In genomic region chr2:65061146-65061909, GRCh38 we compare ENCODE assay signal across 24 cellular contexts. TPM values are rescaled to one million over a fixed set of nuclear protein-coding genes. Genes with fewer than 3 reads are reported as not detected.
DNase-seq lines count a peak whose midpoint lies in the region; ATAC-seq and TF ChIP-seq lines count a peak whose summit lies in the region.
"Had no signal": no experiment of that assay in that cellular context is flagged by ENCODE, and none has a peak within 500 bp of the region (broad histone marks: within the 10 kb centered on the region; RNA-seq: fewer than 3 reads in every experiment).

No MANE protein-coding gene starts in this region.

- no peaks in the 10 kb centered on the region for H3K27me3 Mint-ChIP-seq in nephron progenitor cell (ENCODE audit: low read depth, poor library complexity)
- H3K27me3 Mint-ChIP-seq: activated naive CD4-positive, alpha-beta T cell treated with anti-CD3 and anti-CD28 coated beads, Interleukin-2, amount 10 ng/mL, durations not matched to agents 7 days and 5 days had no signal

- H3K27ac ChIP-seq in body of pancreas (peak overlapping the region; percentile 78 to 93 (median 88)), subcutaneous abdominal adipose tissue (ENCODE audit: low read depth, low read length) (peak overlapping the region; percentile 57)
- H3K27ac ChIP-seq: C4-2B, foreskin keratinocyte had no signal

- peak overlapping the region in 3 of 5 donors; percentile 21 to 43 (median 38) for H3K9ac ChIP-seq in subcutaneous abdominal adipose tissue (ENCODE audit: low read length in 5 of 5)

- peaks cover 2% of the 10 kb centered on the region; the same call in 1 of the 2 replicates for H3K27me3 ChIP-seq in H7 (ENCODE audit: control insufficient read depth, insufficient read depth, low read length)
- no peaks in the 10 kb centered on the region for H3K27me3 ChIP-seq in body of pancreas
- no peaks in the 10 kb centered on the region for H3K27me3 ChIP-seq in subcutaneous abdominal adipose tissue (ENCODE audit: control insufficient read depth in 5 of 5, insufficient read depth in 4 of 5, low read length in 5 of 5)
- H3K27me3 ChIP-seq: dorsolateral prefrontal cortex, foreskin keratinocyte had no signal

- DNase-seq in H7 (peak; percentile 53), body of pancreas (peak; percentile 60 to 78 (median 76)), nephron progenitor cell (no peak), NCI-H345 treated with DMSO at 0.1 percent for 48 hours (lab: John Stamatoyannopoulos, UW; ENCODE audit: unreplicated experiment) (no peak), DMS114 treated with DMSO at 0.1 percent for 48 hours (lab: John Stamatoyannopoulos, UW; ENCODE audit: unreplicated experiment) (no peak), D341Med (ENCODE audit: low spot score) (no peak)
- DNase-seq: ACHN; activated CD8-positive, alpha-beta memory T cell treated with anti-CD3 and anti-CD28 coated beads for 24 hours; activated naive CD4-positive, alpha-beta T cell treated with anti-CD3 and anti-CD28 coated beads, Interleukin-2, amount 10 ng/mL, durations not matched to agents 7 days and 5 days; activated T-cell treated with anti-CD3 and anti-CD28 coated beads, Interleukin-2, amount 50 U/mL, for 48 hours; amygdala; caudate nucleus; dorsolateral prefrontal cortex; hypothalamus; NCI-H187; NCI-H2227 treated with DMSO at 0.1 percent for 48 hours; SHP77 treated with DMSO at 0.1 percent for 48 hours; stimulated activated CD4-positive, alpha-beta T cell treated with anti-CD3 and anti-CD28 coated beads, Interleukin-4, amount 100 ng/mL, for 1 hour; stimulated activated naive CD8-positive, alpha-beta T cell treated with anti-CD3 and anti-CD28 coated beads, Interleukin-15, Interleukin-2, amounts not matched to agents 100 U/mL and 50 U/mL, for 24 hours; trophoblast cell had no signal

- intact Hi-C loops in body of pancreas (cut with DNase I): no loop called here

- ATAC-seq in body of pancreas (peak; percentile 26), HG03565 (IDR thresholded peaks at IDR 0.05; ENCODE audit: unreplicated experiment) (no peak)
- ATAC-seq: stimulated activated naive CD8-positive, alpha-beta T cell treated with anti-CD3 and anti-CD28 coated beads, Interleukin-15, Interleukin-2, amounts not matched to agents 100 U/mL and 50 U/mL, for 24 hours had no signal

- H3K4me1 ChIP-seq in body of pancreas: peaks cover 89% of the 10 kb centered on the region
- peaks cover 9 to 94% (median 87%) of the 10 kb centered on the region in 5 donors for H3K4me1 ChIP-seq in subcutaneous abdominal adipose tissue (ENCODE audit: control insufficient read depth in 5 of 5, insufficient read depth in 5 of 5, low read length in 5 of 5)

- no peaks in the 10 kb centered on the region for H3K36me3 ChIP-seq in H7 (replicated peaks; ENCODE audit: control insufficient read depth, insufficient read depth, low read length)
- H3K36me3 ChIP-seq in body of pancreas (replicated peaks in 1 of 2; ENCODE audit: insufficient read depth in 1 of 2, low read depth in 2 of 2): no peaks in the 10 kb centered on the region
- no peaks in the 10 kb centered on the region for H3K36me3 ChIP-seq in subcutaneous abdominal adipose tissue (ENCODE audit: control insufficient read depth in 5 of 5, insufficient read depth in 5 of 5, low read length in 5 of 5)

- H3K4me1 Mint-ChIP-seq in nephron progenitor cell: peaks cover 83% of the 10 kb centered on the region

- 36 to 38% methylated on average over 7 of the region's 7 CpGs for WGBS in body of pancreas, 2 donors

- peak overlapping the region; percentile 69 for H3K27ac Mint-ChIP-seq in nephron progenitor cell
- H3K27ac Mint-ChIP-seq: activated naive CD4-positive, alpha-beta T cell treated with anti-CD3 and anti-CD28 coated beads, Interleukin-2, amount 10 ng/mL, durations not matched to agents 7 days and 5 days had no signal

- H3K9me3 Mint-ChIP-seq in nephron progenitor cell: no peaks in the 10 kb centered on the region
- H3K9me3 Mint-ChIP-seq: activated naive CD4-positive, alpha-beta T cell treated with anti-CD3 and anti-CD28 coated beads, Interleukin-2, amount 10 ng/mL, durations not matched to agents 7 days and 5 days had no signal

- H3K4me3 ChIP-seq in H7 (ENCODE audit: insufficient read depth, low read depth, low read length) (no peak overlapping the region), body of pancreas (no peak overlapping the region), subcutaneous abdominal adipose tissue (ENCODE audit: low read depth in 1 of 5, low read length in 5 of 5) (no peak overlapping the region)
- H3K4me3 ChIP-seq: dorsolateral prefrontal cortex had no signal

- H3K4me3 Mint-ChIP-seq in nephron progenitor cell: no peak overlapping the region
- H3K4me3 Mint-ChIP-seq: activated naive CD4-positive, alpha-beta T cell treated with anti-CD3 and anti-CD28 coated beads, Interleukin-2, amount 10 ng/mL, durations not matched to agents 7 days and 5 days had no signal

- H3K9me3 ChIP-seq in body of pancreas (no peaks in the 10 kb centered on the region), subcutaneous abdominal adipose tissue (ENCODE audit: control insufficient read depth in 5 of 5, low read length in 5 of 5) (no peaks in the 10 kb centered on the region)

- TF ChIP-seq POLR2A in body of pancreas (IDR thresholded peaks at IDR 0.05): no peak

- no peak for TF ChIP-seq CTCF in body of pancreas (IDR thresholded peaks at IDR 0.05)
- no peak for TF ChIP-seq CTCF in nephron progenitor cell (IDR thresholded peaks at IDR 0.05)

- peaks cover 7% of the 10 kb centered on the region for H3K36me3 Mint-ChIP-seq in nephron progenitor cell (ENCODE audit: low read depth)

RNA-seq across cellular contexts. Expression of gene CEP68, which starts 5.1 kb away (rescaled TPM):
- total RNA-seq in H7 (2014; rRNA removed; shearing (Covaris generic)): 10.3 and 15.1 TPM in 2 replicates
- total RNA-seq in body of pancreas: 10 to 100 TPM in 1 of 2 donors, 1 to 10 TPM in 1; 6.9 to 20.0 TPM

Comparison
In these comparisons a context has a peak if more than half of its experiments do, and no peak if none do; other contexts are left out.
1. DNase-seq: peak in H7 (single experiment) and body of pancreas (4 of 4); none in nephron progenitor cell (single experiment), NCI-H345 treated with DMSO at 0.1 percent for 48 hours (single experiment), DMS114 treated with DMSO at 0.1 percent for 48 hours (single experiment) and D341Med (single experiment).